1 cellular context compared by ENCODE assay signal in the genomic region with DNA sequence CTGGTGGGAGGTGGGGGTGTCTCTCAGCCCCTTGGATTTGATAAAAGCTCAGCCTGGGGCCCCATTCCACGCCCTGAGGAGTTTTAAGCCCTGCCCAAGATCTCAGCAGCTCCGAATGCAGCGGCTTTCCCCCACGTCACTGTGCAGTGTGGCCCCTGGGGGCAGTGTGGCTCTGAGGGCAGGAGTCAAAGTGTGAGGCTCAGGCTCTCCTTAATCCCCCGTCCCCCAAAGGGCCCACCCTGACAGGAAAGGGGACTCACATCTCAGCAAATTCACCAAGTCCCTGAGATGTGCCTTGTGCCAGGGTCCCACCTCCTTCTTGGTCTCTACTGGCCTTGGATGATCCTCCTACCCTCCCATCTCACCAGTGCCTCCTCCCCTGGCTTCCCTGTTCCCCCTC.
TF ChIP-seq lines count a peak whose summit lies in the region.

No MANE protein-coding gene starts in this region.

TF ChIP-seq in A549, 52 proteins besides CTCF, POLR2A, EP300 and RAD21 (continued from another document):
- TF ChIP-seq, protein P1, sequence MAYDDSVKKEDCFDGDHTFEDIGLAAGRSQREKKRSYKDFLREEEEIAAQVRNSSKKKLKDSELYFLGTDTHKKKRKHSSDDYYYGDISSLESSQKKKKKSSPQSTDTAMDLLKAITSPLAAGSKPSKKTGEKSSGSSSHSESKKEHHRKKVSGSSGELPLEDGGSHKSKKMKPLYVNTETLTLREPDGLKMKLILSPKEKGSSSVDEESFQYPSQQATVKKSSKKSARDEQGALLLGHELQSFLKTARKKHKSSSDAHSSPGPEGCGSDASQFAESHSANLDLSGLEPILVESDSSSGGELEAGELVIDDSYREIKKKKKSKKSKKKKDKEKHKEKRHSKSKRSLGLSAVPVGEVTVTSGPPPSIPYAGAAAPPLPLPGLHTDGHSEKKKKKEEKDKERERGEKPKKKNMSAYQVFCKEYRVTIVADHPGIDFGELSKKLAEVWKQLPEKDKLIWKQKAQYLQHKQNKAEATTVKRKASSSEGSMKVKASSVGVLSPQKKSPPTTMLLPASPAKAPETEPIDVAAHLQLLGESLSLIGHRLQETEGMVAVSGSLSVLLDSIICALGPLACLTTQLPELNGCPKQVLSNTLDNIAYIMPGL (CRISPR knock-in tag; IDR thresholded peaks at IDR 0.05; ENCODE audit: borderline replicate concordance), result no peak
- TF ChIP-seq, protein P2, sequence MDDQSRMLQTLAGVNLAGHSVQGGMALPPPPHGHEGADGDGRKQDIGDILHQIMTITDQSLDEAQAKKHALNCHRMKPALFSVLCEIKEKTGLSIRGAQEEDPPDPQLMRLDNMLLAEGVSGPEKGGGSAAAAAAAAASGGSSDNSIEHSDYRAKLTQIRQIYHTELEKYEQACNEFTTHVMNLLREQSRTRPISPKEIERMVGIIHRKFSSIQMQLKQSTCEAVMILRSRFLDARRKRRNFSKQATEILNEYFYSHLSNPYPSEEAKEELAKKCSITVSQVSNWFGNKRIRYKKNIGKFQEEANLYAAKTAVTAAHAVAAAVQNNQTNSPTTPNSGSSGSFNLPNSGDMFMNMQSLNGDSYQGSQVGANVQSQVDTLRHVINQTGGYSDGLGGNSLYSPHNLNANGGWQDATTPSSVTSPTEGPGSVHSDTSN (IDR thresholded peaks at IDR 0.05), result no peak
- TF ChIP-seq FOSB (CRISPR knock-in tag; IDR thresholded peaks at IDR 0.05) (no peak), RNF2 (IDR thresholded peaks at IDR 0.05; ENCODE audit: borderline replicate concordance, low read depth) (no peak), FOSL2 (IDR thresholded peaks at IDR 0.05) (no peak), FOSL2 (CRISPR knock-in tag; IDR thresholded peaks at IDR 0.05) (no peak)
- TF ChIP-seq, protein P3, sequence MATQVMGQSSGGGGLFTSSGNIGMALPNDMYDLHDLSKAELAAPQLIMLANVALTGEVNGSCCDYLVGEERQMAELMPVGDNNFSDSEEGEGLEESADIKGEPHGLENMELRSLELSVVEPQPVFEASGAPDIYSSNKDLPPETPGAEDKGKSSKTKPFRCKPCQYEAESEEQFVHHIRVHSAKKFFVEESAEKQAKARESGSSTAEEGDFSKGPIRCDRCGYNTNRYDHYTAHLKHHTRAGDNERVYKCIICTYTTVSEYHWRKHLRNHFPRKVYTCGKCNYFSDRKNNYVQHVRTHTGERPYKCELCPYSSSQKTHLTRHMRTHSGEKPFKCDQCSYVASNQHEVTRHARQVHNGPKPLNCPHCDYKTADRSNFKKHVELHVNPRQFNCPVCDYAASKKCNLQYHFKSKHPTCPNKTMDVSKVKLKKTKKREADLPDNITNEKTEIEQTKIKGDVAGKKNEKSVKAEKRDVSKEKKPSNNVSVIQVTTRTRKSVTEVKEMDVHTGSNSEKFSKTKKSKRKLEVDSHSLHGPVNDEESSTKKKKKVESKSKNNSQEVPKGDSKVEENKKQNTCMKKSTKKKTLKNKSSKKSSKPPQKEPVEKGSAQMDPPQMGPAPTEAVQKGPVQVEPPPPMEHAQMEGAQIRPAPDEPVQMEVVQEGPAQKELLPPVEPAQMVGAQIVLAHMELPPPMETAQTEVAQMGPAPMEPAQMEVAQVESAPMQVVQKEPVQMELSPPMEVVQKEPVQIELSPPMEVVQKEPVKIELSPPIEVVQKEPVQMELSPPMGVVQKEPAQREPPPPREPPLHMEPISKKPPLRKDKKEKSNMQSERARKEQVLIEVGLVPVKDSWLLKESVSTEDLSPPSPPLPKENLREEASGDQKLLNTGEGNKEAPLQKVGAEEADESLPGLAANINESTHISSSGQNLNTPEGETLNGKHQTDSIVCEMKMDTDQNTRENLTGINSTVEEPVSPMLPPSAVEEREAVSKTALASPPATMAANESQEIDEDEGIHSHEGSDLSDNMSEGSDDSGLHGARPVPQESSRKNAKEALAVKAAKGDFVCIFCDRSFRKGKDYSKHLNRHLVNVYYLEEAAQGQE (IDR thresholded peaks at IDR 0.05), result no peak
